In the genomic region with DNA sequence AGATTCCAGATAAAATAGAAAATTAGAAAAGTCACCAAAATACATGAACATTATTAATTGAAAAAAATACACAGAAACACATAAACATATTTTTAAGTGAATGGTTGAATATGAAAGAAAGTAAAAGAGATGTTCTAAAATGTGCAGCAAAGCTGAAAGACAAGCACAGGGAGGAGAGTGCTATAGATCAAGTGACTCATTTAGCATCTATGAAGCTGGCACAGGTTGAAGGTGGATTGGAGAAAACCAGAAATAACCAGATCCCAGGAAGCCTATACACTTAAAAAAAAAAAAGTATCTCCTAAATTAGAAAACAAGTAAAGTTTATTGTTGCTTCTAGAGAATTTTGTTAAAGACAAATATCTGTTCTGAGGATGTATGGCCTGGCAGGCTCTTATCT, we compare ENCODE assay signal across 27 cellular contexts.
A peak's percentile ranks its signal among the peaks of the same experiment; 100 is the strongest.
DNase-seq lines count a peak whose midpoint lies in the region; ATAC-seq and TF ChIP-seq lines count a peak whose summit lies in the region.
"Had no signal": no experiment of that assay in that cellular context is flagged by ENCODE, and none has a peak within 500 bp of the region (broad histone marks: within the 10 kb centered on the region; RNA-seq: fewer than 3 reads in every experiment).

No MANE protein-coding gene starts in this region.

- H3K4me1 Mint-ChIP-seq in MCF 10A (ENCODE audit: insufficient read depth, unreplicated experiment): peaks cover 6% of the 10 kb centered on the region
- H3K4me1 Mint-ChIP-seq in activated CD8-positive, alpha-beta T cell treated with anti-CD3 and anti-CD28 coated beads for 36 hours (ENCODE audit: low read depth): no peaks in the 10 kb centered on the region
- H3K4me1 Mint-ChIP-seq: CD4-positive, CD25-positive, alpha-beta regulatory T cell; H9 had no signal

- BruUV-seq in MCF 10A (replicated peaks; lab: Mats Ljungman, UMichigan): no TSS peak

- no peaks in the 10 kb centered on the region for H3K27me3 Mint-ChIP-seq in MCF 10A (ENCODE audit: insufficient read depth, unreplicated experiment)
- no peaks in the 10 kb centered on the region for H3K27me3 Mint-ChIP-seq in activated CD8-positive, alpha-beta T cell treated with anti-CD3 and anti-CD28 coated beads for 36 hours
- H3K27me3 Mint-ChIP-seq: CD4-positive, CD25-positive, alpha-beta regulatory T cell had no signal

- POLR2A ChIA-PET in MCF 10A (lab: Yijun Ruan, JAX): interaction anchor here (0.6 kb wide), 1 partner anchor 152 kb away, joined by 4 read pairs; no protein-coding TSS in a partner anchor
- POLR2A ChIA-PET in activated CD8-positive, alpha-beta T cell treated with anti-CD3 and anti-CD28 coated beads for 36 hours (lab: Charles Lee): no interaction called here

- ATAC-seq in HG02763 (IDR thresholded peaks at IDR 0.05; ENCODE audit: unreplicated experiment) (no peak), HG03139 (IDR thresholded peaks at IDR 0.05; ENCODE audit: unreplicated experiment) (no peak)
- no peak for ATAC-seq in activated CD8-positive, alpha-beta T cell treated with anti-CD3 and anti-CD28 coated beads for 36 hours
- ATAC-seq: K562 had no signal

- H3K36me3 ChIP-seq in breast epithelium: no peaks in the 10 kb centered on the region
- H3K36me3 ChIP-seq: BLaER1, SJSA1 had no signal

- no peak overlapping the region for H3K4me3 Mint-ChIP-seq in MCF 10A (ENCODE audit: unreplicated experiment)
- no peak overlapping the region for H3K4me3 Mint-ChIP-seq in activated CD8-positive, alpha-beta T cell treated with anti-CD3 and anti-CD28 coated beads for 36 hours
- H3K4me3 Mint-ChIP-seq: CD4-positive, CD25-positive, alpha-beta regulatory T cell; H9 had no signal

- in situ Hi-C loops in astrocyte of the spinal cord (cut with HindIII; ENCODE audit: low sequenced_read_pairs): no loop called here

- CTCF ChIA-PET in MCF 10A (lab: Yijun Ruan, JAX): interaction anchor here (0.7 kb wide), 1 partner anchor 200 kb away, joined by 3 read pairs; no protein-coding TSS in a partner anchor
- CTCF ChIA-PET in activated CD8-positive, alpha-beta T cell treated with anti-CD3 and anti-CD28 coated beads for 36 hours (lab: Charles Lee): no interaction called here

- H3K4me3 ChIP-seq in breast epithelium: no peak overlapping the region
- H3K4me3 ChIP-seq in astrocyte of the spinal cord (ENCODE audit: low read depth, low read length): no peak overlapping the region
- H3K4me3 ChIP-seq: BLaER1, GM23248, K562, SJSA1 had no signal

- TF ChIP-seq CTCF in MCF 10A (IDR thresholded peaks at IDR 0.05; ENCODE audit: unreplicated experiment) (no peak), breast epithelium (IDR thresholded peaks at IDR 0.05) (no peak), astrocyte of the spinal cord (IDR thresholded peaks at IDR 0.05; ENCODE audit: low read depth, low read length) (no peak)
- TF ChIP-seq CTCF in activated CD8-positive, alpha-beta T cell treated with anti-CD3 and anti-CD28 coated beads for 36 hours (IDR thresholded peaks at IDR 0.05): no peak

- no peak for TF ChIP-seq POLR2A in breast epithelium (IDR thresholded peaks at IDR 0.05)

- no peaks in the 10 kb centered on the region for H3K4me1 ChIP-seq in breast epithelium
- H3K4me1 ChIP-seq: BLaER1, SJSA1 had no signal

- no peak overlapping the region for H3K27ac Mint-ChIP-seq in MCF 10A (ENCODE audit: low read depth, unreplicated experiment)
- no peak overlapping the region for H3K27ac Mint-ChIP-seq in activated CD8-positive, alpha-beta T cell treated with anti-CD3 and anti-CD28 coated beads for 36 hours
- H3K27ac Mint-ChIP-seq: CD4-positive, CD25-positive, alpha-beta regulatory T cell; H9 had no signal

- H3K27me3 ChIP-seq in breast epithelium: no peaks in the 10 kb centered on the region
- H3K27me3 ChIP-seq: BLaER1, SJSA1 had no signal

- H3K27ac ChIP-seq in breast epithelium: no peak overlapping the region
- H3K27ac ChIP-seq: BLaER1, GM23248, HL-60, SJSA1 had no signal

- intact Hi-C loops in MCF 10A (cut with micrococcal nuclease): no loop called here
- intact Hi-C loops in breast epithelium (cut with DNase I; ENCODE audit: low total_unique reads): no loop called here
- intact Hi-C loops in activated CD8-positive, alpha-beta T cell treated with anti-CD3 and anti-CD28 coated beads for 36 hours (cut with micrococcal nuclease): no loop called here

- peak; percentile 41 for DNase-seq in MCF 10A (ENCODE audit: unreplicated experiment)
- no peak for DNase-seq in breast epithelium (ENCODE audit: low spot score in 2 of 2)
- peak; percentile 61 for DNase-seq in NCI-H69 (lab: John Stamatoyannopoulos, UW)
- DNase-seq in astrocyte of the spinal cord (ENCODE audit: low read depth, low spot score): peak; percentile 1
- no peak for DNase-seq in activated CD8-positive, alpha-beta T cell treated with anti-CD3 and anti-CD28 coated beads for 36 hours
- DNase-seq in NCI-H2081 treated with DMSO at 0.1 percent for 48 hours (lab: John Stamatoyannopoulos, UW): no peak
- DNase-seq: CD4-positive, CD25-positive, alpha-beta regulatory T cell; DMS153; GM23248; H9; Kasumi-1; MV-4-11; NCI-H1105; NCI-H1436 treated with DMSO at 0.1 percent for 48 hours; NCI-H187 treated with DMSO at 0.1 percent for 48 hours; NCI-H2107; NCI-H345; NCI-H524; NCI-H774; Right ventricle myocardium superior; T-helper 1 cell had no signal

- no peaks in the 10 kb centered on the region for H3K9me3 ChIP-seq in breast epithelium
- H3K9me3 ChIP-seq: BLaER1 had no signal

- H3K9me3 Mint-ChIP-seq in MCF 10A (ENCODE audit: unreplicated experiment): no peaks in the 10 kb centered on the region
- peaks cover 3% of the 10 kb centered on the region for H3K9me3 Mint-ChIP-seq in activated CD8-positive, alpha-beta T cell treated with anti-CD3 and anti-CD28 coated beads for 36 hours
- H3K9me3 Mint-ChIP-seq: H9 had no signal

- peaks cover 6% of the 10 kb centered on the region for H3K36me3 Mint-ChIP-seq in MCF 10A (ENCODE audit: insufficient read depth, unreplicated experiment)
- H3K36me3 Mint-ChIP-seq in activated CD8-positive, alpha-beta T cell treated with anti-CD3 and anti-CD28 coated beads for 36 hours (ENCODE audit: low read depth): no peaks in the 10 kb centered on the region
- H3K36me3 Mint-ChIP-seq: CD4-positive, CD25-positive, alpha-beta regulatory T cell had no signal

Comparison
In these comparisons a context has a peak if more than half of its experiments do, and no peak if none do; other contexts are left out.
1. DNase-seq: peak in MCF 10A (single experiment), NCI-H69 (single experiment) and astrocyte of the spinal cord (single experiment); none in breast epithelium (0 of 2), activated CD8-positive, alpha-beta T cell treated with anti-CD3 and anti-CD28 coated beads for 36 hours (single experiment) and NCI-H2081 treated with DMSO at 0.1 percent for 48 hours (single experiment).